1 cellular context compared by ENCODE assay signal in the genomic region with DNA sequence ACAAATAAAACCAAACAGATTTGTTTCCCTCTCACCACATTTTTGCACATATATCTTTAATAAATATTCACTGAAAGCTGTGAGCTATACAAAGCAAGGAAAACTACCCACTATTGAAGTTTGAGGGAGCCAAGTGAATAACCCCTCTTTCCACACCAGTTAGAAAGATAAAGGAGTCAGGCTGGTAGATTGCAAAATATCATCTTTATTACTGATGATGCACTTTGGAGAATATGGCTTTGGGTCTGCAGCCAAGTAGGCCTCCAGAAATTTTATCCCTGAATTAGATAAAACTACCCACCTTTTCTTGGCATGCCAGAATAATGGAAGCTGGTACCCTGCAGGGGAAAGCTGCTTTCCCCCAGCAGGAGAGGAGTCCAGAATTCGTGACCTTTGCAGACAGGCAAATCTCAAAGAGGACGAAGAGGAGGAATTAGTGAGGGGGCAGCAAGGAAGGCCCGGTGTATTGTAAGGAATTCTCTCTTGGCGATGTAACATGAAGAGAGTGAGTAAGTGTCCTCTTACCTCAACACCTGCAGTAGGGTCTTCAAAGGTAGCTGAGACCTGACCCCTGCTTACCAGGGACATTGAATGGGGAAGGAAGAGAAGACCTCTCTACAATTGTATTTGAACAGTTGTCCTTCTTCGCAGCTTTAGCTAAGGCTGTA.
TF ChIP-seq lines count a peak whose summit lies in the region.

No MANE protein-coding gene starts in this region.

TF ChIP-seq in K562, 482 proteins besides CTCF, POLR2A, EP300 and RAD21 (continued from another document):
- TF ChIP-seq, protein P1, sequence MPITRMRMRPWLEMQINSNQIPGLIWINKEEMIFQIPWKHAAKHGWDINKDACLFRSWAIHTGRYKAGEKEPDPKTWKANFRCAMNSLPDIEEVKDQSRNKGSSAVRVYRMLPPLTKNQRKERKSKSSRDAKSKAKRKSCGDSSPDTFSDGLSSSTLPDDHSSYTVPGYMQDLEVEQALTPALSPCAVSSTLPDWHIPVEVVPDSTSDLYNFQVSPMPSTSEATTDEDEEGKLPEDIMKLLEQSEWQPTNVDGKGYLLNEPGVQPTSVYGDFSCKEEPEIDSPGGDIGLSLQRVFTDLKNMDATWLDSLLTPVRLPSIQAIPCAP (CRISPR knock-in tag; IDR thresholded peaks at IDR 0.05; ENCODE audit: borderline replicate concordance), result no peak
- TF ChIP-seq PML (IDR thresholded peaks at IDR 0.05; ENCODE audit: low read length) (no peak), RBM22 (IDR thresholded peaks at IDR 0.05; ENCODE audit: low read depth, low read length, poor library complexity, severe bottlenecking) (no peak)
- TF ChIP-seq, protein P2, sequence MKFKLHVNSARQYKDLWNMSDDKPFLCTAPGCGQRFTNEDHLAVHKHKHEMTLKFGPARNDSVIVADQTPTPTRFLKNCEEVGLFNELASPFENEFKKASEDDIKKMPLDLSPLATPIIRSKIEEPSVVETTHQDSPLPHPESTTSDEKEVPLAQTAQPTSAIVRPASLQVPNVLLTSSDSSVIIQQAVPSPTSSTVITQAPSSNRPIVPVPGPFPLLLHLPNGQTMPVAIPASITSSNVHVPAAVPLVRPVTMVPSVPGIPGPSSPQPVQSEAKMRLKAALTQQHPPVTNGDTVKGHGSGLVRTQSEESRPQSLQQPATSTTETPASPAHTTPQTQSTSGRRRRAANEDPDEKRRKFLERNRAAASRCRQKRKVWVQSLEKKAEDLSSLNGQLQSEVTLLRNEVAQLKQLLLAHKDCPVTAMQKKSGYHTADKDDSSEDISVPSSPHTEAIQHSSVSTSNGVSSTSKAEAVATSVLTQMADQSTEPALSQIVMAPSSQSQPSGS (CRISPR knock-in tag; IDR thresholded peaks at IDR 0.05), result no peak
